1 cellular context compared by ENCODE assay signal in genomic region chr16:88435437-88436355, GRCh38.
TF ChIP-seq lines count a peak whose summit lies in the region.

No MANE protein-coding gene starts in this region.

TF ChIP-seq in IMR-90, 13 proteins besides CTCF, POLR2A, EP300 and RAD21 (continued from another document):
- TF ChIP-seq FOS (IDR thresholded peaks at IDR 0.05; ENCODE audit: low read depth, low read length) (no peak), MAFK (IDR thresholded peaks at IDR 0.05; ENCODE audit: low read depth, low read length) (no peak), BHLHE40 (IDR thresholded peaks at IDR 0.05; ENCODE audit: low read depth, low read length) (no peak), RCOR1 (IDR thresholded peaks at IDR 0.05; ENCODE audit: insufficient replicate concordance, low read length) (no peak)
